In genomic region chr1:43566382-43567035, GRCh38 we compare ENCODE assay signal across 8 cellular contexts. TPM values are rescaled to one million over a fixed set of nuclear protein-coding genes. Genes with fewer than 3 reads are reported as not detected.
DNase-seq lines count a peak whose midpoint lies in the region; ATAC-seq and TF ChIP-seq lines count a peak whose summit lies in the region.
"Had no signal": no experiment of that assay in that cellular context is flagged by ENCODE, and none has a peak within 500 bp of the region (broad histone marks: within the 10 kb centered on the region; RNA-seq: fewer than 3 reads in every experiment).

No MANE protein-coding gene starts in this region.

- H3F3A ChIP-seq in GM23248 (ENCODE audit: insufficient read depth), result no peaks in the 10 kb centered on the region

- no peak for TF ChIP-seq POLR2A in stomach (IDR thresholded peaks at IDR 0.05)

- H3K27me3 ChIP-seq in GM23248 (replicated peaks; ENCODE audit: insufficient read depth) (no peaks in the 10 kb centered on the region), WERI-Rb-1 (ENCODE audit: insufficient read depth, low read depth, severe bottlenecking) (no peaks in the 10 kb centered on the region), stomach (peaks cover 0 to 8% (median 0%) of the 10 kb centered on the region in 3 donors)

- intact Hi-C loops in stomach (cut with DNase I; ENCODE audit: low total_unique reads), result no loop called here

- H3K4me3 ChIP-seq in GM23248 (peak overlapping the region; percentile 77), WERI-Rb-1 (ENCODE audit: low read depth, low read length) (peak overlapping the region; percentile 41), epithelial cell of proximal tubule (ENCODE audit: low read depth, low read length) (peak overlapping the region; percentile 49), skeletal muscle cell (ENCODE audit: low read depth, low read length) (peak overlapping the region; percentile 50), stomach (peak overlapping the region in 2 of 4 donors; percentile 50)

- 91 to 92% methylated on average over 16 of the region's 16 CpGs for WGBS in GM23248 (ENCODE audit: low coverage in 1 of 2, low lambda C conversion rate in 2 of 2, missing lambda C conversion rate in 2 of 2), 2 experiments
- 82 to 91% (median 90%) methylated on average over 15 to 16 of the region's 16 CpGs for WGBS in stomach, 5 donors

- H2AFZ ChIP-seq in GM23248, result peak overlapping the region; percentile 89; the same call in 1 of the 2 replicates

- H3K9me3 ChIP-seq in GM23248 (ENCODE audit: low read depth), result no peaks in the 10 kb centered on the region
- no peaks in the 10 kb centered on the region for H3K9me3 ChIP-seq in WERI-Rb-1 (ENCODE audit: severe bottlenecking)
- H3K9me3 ChIP-seq in stomach, result no peaks in the 10 kb centered on the region

- TF ChIP-seq EP300 in stomach (IDR thresholded peaks at IDR 0.05), result no peak

- H3K9ac ChIP-seq in GM23248, result peak overlapping the region; percentile 62

- TF ChIP-seq CTCF in WERI-Rb-1 (IDR thresholded peaks at IDR 0.05; ENCODE audit: low read depth, low read length) (no peak), epithelial cell of proximal tubule (conservative IDR thresholded peaks at IDR 0.05; ENCODE audit: low read depth, low read length) (no peak), stomach (IDR thresholded peaks at IDR 0.05) (no peak)

- no peaks in the 10 kb centered on the region for H3K9me2 ChIP-seq in GM23248 (ENCODE audit: insufficient read depth)

- H4K20me1 ChIP-seq in GM23248 (ENCODE audit: insufficient read depth), result no peaks in the 10 kb centered on the region

- H3K27ac ChIP-seq in GM23248 (no peak overlapping the region), WERI-Rb-1 (peak overlapping the region; percentile 96; the same call in 1 of the 2 replicates), stomach (no peak overlapping the region)

- H3K4me2 ChIP-seq in GM23248 (ENCODE audit: unreplicated experiment), result peak overlapping the region; percentile 89

- no peak for DNase-seq in GM23248
- DNase-seq in WERI-Rb-1, result no peak
- DNase-seq in epithelial cell of proximal tubule (ENCODE audit: low read depth), result no peak
- DNase-seq in skeletal muscle cell (ENCODE audit: low read depth), result no peak
- DNase-seq in HUDEP-2 (lab: John Stamatoyannopoulos, UW; ENCODE audit: unreplicated experiment in 76 of 76), result no peak
- no peak for DNase-seq in stomach
- DNase-seq: KG1 had no signal

- H3K4me1 ChIP-seq in GM23248 (ENCODE audit: insufficient read depth) (no peaks in the 10 kb centered on the region), stomach (peaks cover 26 to 39% (median 33%) of the 10 kb centered on the region in 4 donors)

- in situ Hi-C loops in GM23248 (cut with MboI), result no loop called here

- no peaks in the 10 kb centered on the region for H3K79me2 ChIP-seq in GM23248 (ENCODE audit: insufficient read depth)

- H3K36me3 ChIP-seq in GM23248 (ENCODE audit: low read depth) (no peaks in the 10 kb centered on the region), WERI-Rb-1 (peaks cover 37% of the 10 kb centered on the region), stomach (peaks cover 6 to 34% (median 26%) of the 10 kb centered on the region in 4 donors)

- no peak for ATAC-seq in HG02884 (IDR thresholded peaks at IDR 0.05; ENCODE audit: unreplicated experiment)

RNA-seq across cellular contexts. Expression of gene PTPRF, which starts 35.8 kb away (rescaled TPM):
- total RNA-seq in GM23248 (2014; rRNA removed; shearing (Covaris generic)), result 15.0 and 16.3 TPM in 2 replicates
- polyA plus RNA-seq in GM23248 (2016; fragmentation: Nextera tagmentation; extraction: Ambion mirVana) (14.0 and 14.7 TPM in 2 replicates), stomach (10 to 100 TPM; 11.3 to 53.3 (median 30.4) TPM)
- total RNA-seq in epithelial cell of proximal tubule (138 and 155 TPM in 2 replicates), stomach (100 to 1,000 TPM in 4 of 5 donors, 10 to 100 TPM in 1; 63.0 to 282 (median 114) TPM)
